1 cellular context compared by ENCODE assay signal in genomic region chr9:46643-47271, GRCh38.
A peak's percentile ranks its signal among the peaks of the same experiment; 100 is the strongest.
TF ChIP-seq lines count a peak whose summit lies in the region.

No MANE protein-coding gene starts in this region.

TF ChIP-seq in K562, 482 proteins besides CTCF, POLR2A, EP300 and RAD21 (continued from another document):
- TF ChIP-seq MGA (IDR thresholded peaks at IDR 0.05): peak; percentile 64; the same call in 1 of the 2 replicates
